In genomic region chr17:44774271-44775135, GRCh38 we compare ENCODE assay signal across 8 cellular contexts. TPM values are rescaled to one million over a fixed set of nuclear protein-coding genes. Genes with fewer than 3 reads are reported as not detected.
DNase-seq lines count a peak whose midpoint lies in the region; ATAC-seq and TF ChIP-seq lines count a peak whose summit lies in the region.

No MANE protein-coding gene starts in this region.

- peaks cover 17% of the 10 kb centered on the region for H3K4me1 ChIP-seq in CD8-positive, alpha-beta T cell (ENCODE audit: insufficient read depth, low read length)
- H3K4me1 ChIP-seq in ascending aorta (peaks cover 10 to 12% of the 10 kb centered on the region in 2 donors), aorta (ENCODE audit: control insufficient read depth in 1 of 2, insufficient read depth in 2 of 2, low read length in 2 of 2) (no peaks in the 10 kb centered on the region)

- peaks cover 2% of the 10 kb centered on the region for H3K36me3 Mint-ChIP-seq in CD8-positive, alpha-beta T cell

- peak overlapping the region; percentile 60 for H3K27ac Mint-ChIP-seq in CD8-positive, alpha-beta T cell

- WGBS in aorta, 2 donors, result 22 to 31% methylated on average over 42 of the region's 42 CpGs

- CTCF ChIA-PET in CD8-positive, alpha-beta T cell (lab: Charles Lee), result interaction anchor here (0.7 to 17.1 kb wide), 15 partner anchors 10 to 324 kb away, joined by 3 to 309 read pairs (median 5); partner anchors contain the start of gene DBF4B

- H3K27ac ChIP-seq in CD8-positive, alpha-beta T cell (ENCODE audit: low read depth, low read length), result peak overlapping the region; percentile 11
- H3K27ac ChIP-seq in ascending aorta (no peak overlapping the region), aorta (ENCODE audit: low read depth in 1 of 2, low read length in 2 of 2) (no peak overlapping the region)

- H3K9me3 ChIP-seq in CD8-positive, alpha-beta T cell (ENCODE audit: low read length), result no peaks in the 10 kb centered on the region
- H3K9me3 ChIP-seq in ascending aorta (no peaks in the 10 kb centered on the region), aorta (ENCODE audit: control insufficient read depth, low read length) (no peaks in the 10 kb centered on the region)

- peak; percentile 41 for ATAC-seq in CD8-positive, alpha-beta T cell
- peak; percentile 88 for ATAC-seq in aorta (ENCODE audit: low FRiP score)

- no peaks in the 10 kb centered on the region for H3K36me3 ChIP-seq in CD8-positive, alpha-beta T cell (ENCODE audit: insufficient read depth, low read length)
- no peaks in the 10 kb centered on the region for H3K36me3 ChIP-seq in H7 (replicated peaks; ENCODE audit: control insufficient read depth, insufficient read depth, low read length)
- no peaks in the 10 kb centered on the region for H3K36me3 ChIP-seq in ascending aorta
- H3K36me3 ChIP-seq in aorta (ENCODE audit: control insufficient read depth in 1 of 2, insufficient read depth in 2 of 2, low read length in 1 of 2), result no peaks in the 10 kb centered on the region

- TF ChIP-seq CTCF in CD8-positive, alpha-beta T cell (IDR thresholded peaks at IDR 0.05), result peak; percentile 98
- TF ChIP-seq CTCF in ascending aorta (IDR thresholded peaks at IDR 0.05), result peak; percentile 98 to 100 (median 99)

- intact Hi-C loops in CD8-positive, alpha-beta T cell (cut with DNase I, micrococcal nuclease), result loop anchor here (1.0 to 5.0 kb wide), 17 partner anchors 66 to 868 kb away; partner anchors contain the start of genes DBF4B (in 2 of the 2), DCAKD (in 2 of the 2), EFTUD2 (in 2 of the 2) and KIF18B (in 2 of the 2)
- intact Hi-C loops in ascending aorta (cut with DNase I) (loop anchor here (1.0 kb wide), 5 partner anchors 91 to 359 kb away; partner anchors contain the start of gene EFTUD2), aorta (cut with DNase I) (loop anchor here (2.0 to 10.0 kb wide), 6 partner anchors 58 to 360 kb away; partner anchors contain the start of genes PLCD3 (in 2 of the 2), ACBD4 (in 1 of the 2) and GJC1 (in 1 of the 2))

- H3K4me1 Mint-ChIP-seq in CD8-positive, alpha-beta T cell (ENCODE audit: low read depth), result peaks cover 16% of the 10 kb centered on the region

- POLR2A ChIA-PET in CD8-positive, alpha-beta T cell (lab: Charles Lee), result no interaction called here

- H3K4me3 ChIP-seq in CD8-positive, alpha-beta T cell (ENCODE audit: low read depth, low read length), result peak overlapping the region; percentile 97
- H3K4me3 ChIP-seq in H7 (ENCODE audit: insufficient read depth, low read depth, low read length) (peak overlapping the region; percentile 71), ascending aorta (peak overlapping the region; percentile 54 to 73), aorta (ENCODE audit: low read length in 2 of 2) (no peak overlapping the region)

- peaks cover 7% of the 10 kb centered on the region for H3K27me3 Mint-ChIP-seq in CD8-positive, alpha-beta T cell (ENCODE audit: low read depth)

- no peaks in the 10 kb centered on the region for H3K27me3 ChIP-seq in CD8-positive, alpha-beta T cell (ENCODE audit: insufficient read depth, low read length)
- H3K27me3 ChIP-seq in H7 (ENCODE audit: control insufficient read depth, insufficient read depth, low read length), result peaks cover 18% of the 10 kb centered on the region
- no peaks in the 10 kb centered on the region for H3K27me3 ChIP-seq in ascending aorta
- no peaks in the 10 kb centered on the region for H3K27me3 ChIP-seq in aorta (ENCODE audit: control insufficient read depth in 1 of 2, insufficient read depth in 2 of 2, low read length in 1 of 2)

- no peaks in the 10 kb centered on the region for H3K9me3 Mint-ChIP-seq in CD8-positive, alpha-beta T cell

- peak overlapping the region; percentile 91 for H3K4me3 Mint-ChIP-seq in CD8-positive, alpha-beta T cell

- peak; percentile 79 to 92 (median 84) for DNase-seq in CD8-positive, alpha-beta T cell
- peak; percentile 99 for DNase-seq in H7
- DNase-seq in NCI-H1930 (lab: John Stamatoyannopoulos, UW), result peak; percentile 75 to 82
- peak; percentile 64 for DNase-seq in T-helper 22 cell (ENCODE audit: low read depth)
- peak; percentile 51 to 93 for DNase-seq in ascending aorta (ENCODE audit: low spot score in 2 of 2)
- DNase-seq in hippocampal formation (lab: John Stamatoyannopoulos, UW), result peak; percentile 50 to 69
- peak; percentile 93 for DNase-seq in retina
- DNase-seq in aorta, result peak; percentile 91 to 97

RNA-seq across cellular contexts. Expression of gene ADAM11, which starts 15.7 kb away (rescaled TPM):
- total RNA-seq in CD8-positive, alpha-beta T cell, result under 1 TPM; 0.64 to 0.76 TPM
- 0.45 and 1.2 TPM in 2 replicates for total RNA-seq in H7 (2014; rRNA removed; shearing (Covaris generic))
- total RNA-seq in ascending aorta, result not detected
- 1 to 10 TPM in 1 of 2 donors, under 1 TPM in 1; 0.45 to 1.4 TPM for total RNA-seq in aorta
- 1 to 10 TPM in 1 of 2 donors, under 1 TPM in 1; 0.38 to 1.6 TPM for polyA plus RNA-seq in aorta

RNA-seq across cellular contexts. Expression of gene GJC1, which starts 55.6 kb away (rescaled TPM):
- total RNA-seq in CD8-positive, alpha-beta T cell, result not detected
- total RNA-seq in H7 (2014; rRNA removed; shearing (Covaris generic)), result 23.1 and 32.7 TPM in 2 replicates
- total RNA-seq in ascending aorta (9.9 TPM), aorta (10 to 100 TPM; 23.8 to 34.3 TPM)
- 1 to 10 TPM; 2.9 to 5.6 TPM for polyA plus RNA-seq in aorta

Comparison
In these comparisons a context has a peak if more than half of its experiments do, and no peak if none do; other contexts are left out.
1. H3K4me3 ChIP-seq: peak in CD8-positive, alpha-beta T cell (single experiment), H7 (single experiment) and ascending aorta (2 of 2); none in aorta (0 of 2).
2. Peak in every context shown above with its lines, with median percentiles within 50 percentile points of each other: DNase-seq.